In genomic region chr15:43492673-43493601, GRCh38 we compare ENCODE assay signal across 8 cellular contexts. TPM values are rescaled to one million over a fixed set of nuclear protein-coding genes. Genes with fewer than 3 reads are reported as not detected.
A peak's percentile ranks its signal among the peaks of the same experiment; 100 is the strongest.
DNase-seq lines count a peak whose midpoint lies in the region; ATAC-seq and FAIRE-seq lines count a peak whose summit lies in the region.

Gene TP53BP1, minus strand, starts transcription at chr15:43493156. Its CDS starts 113 bp downstream, at chr15:43493043.

- peak; percentile 86 for FAIRE-seq in HTR-8/SVneo (lab: Jason Lieb, UNC)

- peak; percentile 97 for DNase-seq in COLO668 (lab: John Stamatoyannopoulos, UW; ENCODE audit: unreplicated experiment)
- peak; percentile 95 for DNase-seq in HTR-8/SVneo (ENCODE audit: insufficient read length, low spot score)
- peak; percentile 94 for DNase-seq in NOMO-1 treated with DMSO at 0.1 percent for 48 hours (lab: John Stamatoyannopoulos, UW; ENCODE audit: unreplicated experiment)
- DNase-seq in activated CD8-positive, alpha-beta memory T cell treated with anti-CD3 and anti-CD28 coated beads for 4 hours (ENCODE audit: low read depth in 2 of 2), result peak; percentile 85 to 93
- DNase-seq in effector memory CD4-positive, alpha-beta T cell, result peak; percentile 89 to 94 (median 92)
- DNase-seq in lung microvascular endothelial cell (ENCODE audit: low read depth in 2 of 2), result peak; percentile 94 to 96
- peak; percentile 82 to 92 (median 91) for DNase-seq in stimulated activated CD4-positive, alpha-beta T cell treated with anti-CD3 and anti-CD28 coated beads, TNF-alpha, amount 100 ng/mL, for 4 hours (ENCODE audit: low read depth in 3 of 3)

- H3K36me3 ChIP-seq in effector memory CD4-positive, alpha-beta T cell (ENCODE audit: control insufficient read depth, insufficient read depth, low read length), result peaks cover 4% of the 10 kb centered on the region

- H3K4me3 ChIP-seq in effector memory CD4-positive, alpha-beta T cell (ENCODE audit: insufficient read depth, low read depth, low read length, poor library complexity, severe bottlenecking), result peak within 1 kb of the TSS; percentile 91

- H3K9me3 ChIP-seq in effector memory CD4-positive, alpha-beta T cell (ENCODE audit: control insufficient read depth, low read length), result no peaks in the 10 kb centered on the region

- H3K27me3 ChIP-seq in effector memory CD4-positive, alpha-beta T cell (replicated peaks; ENCODE audit: control insufficient read depth, insufficient read depth, low read length, poor library complexity, severe bottlenecking), result no peaks in the 10 kb centered on the region

- H3K4me1 ChIP-seq in effector memory CD4-positive, alpha-beta T cell (ENCODE audit: control insufficient read depth, insufficient read depth, low read length, poor library complexity, severe bottlenecking), result peaks cover 13% of the 10 kb centered on the region

- H3K27ac ChIP-seq in effector memory CD4-positive, alpha-beta T cell (ENCODE audit: insufficient read depth, low read length, poor library complexity, severe bottlenecking), result peak within 1 kb of the TSS; percentile 92

- peak; percentile 89 for ATAC-seq in GM21367 (IDR thresholded peaks at IDR 0.05; ENCODE audit: unreplicated experiment)

RNA-seq across cellular contexts. Expression of gene TP53BP1, which starts in this region (rescaled TPM):
- total RNA-seq in lung microvascular endothelial cell, result 31.6 and 45.6 TPM in 2 replicates

Comparison
In these comparisons a context has a peak if more than half of its experiments do, and no peak if none do; other contexts are left out.
1. Peak in every context shown above with its lines: DNase-seq, ATAC-seq, H3K4me3 ChIP-seq and H3K27ac ChIP-seq.